Comparison of ENCODE assay signal across 8 cellular contexts in the genomic region with DNA sequence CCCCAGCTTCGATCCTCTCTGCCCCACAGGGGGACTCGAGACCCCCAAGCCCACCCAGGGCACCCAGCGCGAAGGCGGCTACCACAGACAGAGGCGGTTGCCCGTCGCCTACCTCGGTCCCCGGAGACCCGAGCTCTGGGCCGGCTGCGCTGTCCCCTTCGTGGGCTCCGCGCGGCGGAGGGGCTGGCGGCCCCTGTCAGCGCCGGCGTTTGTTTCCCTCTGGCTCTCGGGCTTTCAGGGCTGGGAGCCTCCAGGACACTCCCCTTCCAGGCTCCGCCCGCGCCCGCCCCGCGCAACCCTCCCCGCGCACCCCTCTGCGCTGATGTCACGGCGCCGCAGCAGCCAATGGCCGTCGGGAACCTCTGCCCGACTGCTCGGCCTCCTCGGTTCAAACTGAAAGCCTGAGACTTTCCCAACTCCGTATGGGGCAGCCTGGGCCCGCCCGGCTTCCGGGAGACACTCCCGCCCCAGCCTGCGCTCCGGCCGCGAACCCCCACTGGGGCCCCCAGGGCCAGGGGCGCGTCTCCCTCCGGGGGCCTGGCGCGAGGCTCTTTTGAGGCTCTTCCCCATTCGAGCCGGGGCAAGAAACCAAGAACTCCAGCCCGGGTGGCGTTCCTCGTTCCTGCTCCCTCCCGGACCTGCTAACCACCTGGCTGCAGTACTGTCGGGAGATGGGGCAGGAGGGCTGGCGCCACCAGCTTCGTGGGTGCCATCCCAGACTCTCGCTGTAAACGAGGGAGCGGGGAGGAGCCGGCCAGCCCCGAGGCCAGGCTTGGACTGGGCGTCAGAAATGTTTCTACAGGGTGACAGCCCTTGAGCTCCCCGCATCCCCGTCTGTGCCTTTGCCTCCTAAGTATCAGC. TPM values are rescaled to one million over a fixed set of nuclear protein-coding genes. Genes with fewer than 3 reads are reported as not detected.
DNase-seq lines count a peak whose midpoint lies in the region; ATAC-seq and TF ChIP-seq lines count a peak whose summit lies in the region.

A gene with protein sequence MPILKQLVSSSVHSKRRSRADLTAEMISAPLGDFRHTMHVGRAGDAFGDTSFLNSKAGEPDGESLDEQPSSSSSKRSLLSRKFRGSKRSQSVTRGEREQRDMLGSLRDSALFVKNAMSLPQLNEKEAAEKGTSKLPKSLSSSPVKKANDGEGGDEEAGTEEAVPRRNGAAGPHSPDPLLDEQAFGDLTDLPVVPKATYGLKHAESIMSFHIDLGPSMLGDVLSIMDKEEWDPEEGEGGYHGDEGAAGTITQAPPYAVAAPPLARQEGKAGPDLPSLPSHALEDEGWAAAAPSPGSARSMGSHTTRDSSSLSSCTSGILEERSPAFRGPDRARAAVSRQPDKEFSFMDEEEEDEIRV (minus strand): TSS at position 221 of the 861 bp plus-strand sequence. CDS start 25,501 bp downstream, outside the sequence.

- CTCF ChIA-PET in CD8-positive, alpha-beta memory T cell (lab: Charles Lee), result interaction anchor here (1.5 to 2.6 kb wide), 4 partner anchors 10 to 80 kb away, joined by 3 to 9 read pairs (median 6); a partner anchor contains a TSS

- peak within 1 kb of the TSS; percentile 74 for H3K4me3 ChIP-seq in CD8-positive, alpha-beta memory T cell (ENCODE audit: low read length)
- peak within 1 kb of the TSS; percentile 97 for H3K4me3 ChIP-seq in mesodermal cell (ENCODE audit: extremely low read depth, insufficient read depth, low read length, poor library complexity, severe bottlenecking)

- peak within 1 kb of the TSS; percentile 86 to 95 (median 88) for H3K4me3 Mint-ChIP-seq in CD8-positive, alpha-beta memory T cell
- H3K4me3 Mint-ChIP-seq in endothelial cell (ENCODE audit: unreplicated experiment), result peak within 1 kb of the TSS; percentile 93

- ATAC-seq in GM19463 (IDR thresholded peaks at IDR 0.05; ENCODE audit: unreplicated experiment), result peak; percentile 87

- DNase-seq in CD8-positive, alpha-beta memory T cell, result peak; percentile 75 to 86 (median 78)
- DNase-seq in HK-2 (ENCODE audit: unreplicated experiment) (peak; percentile 96), NOMO-1 treated with dmso at 0.1 percent for 144 hours (lab: John Stamatoyannopoulos, UW; ENCODE audit: unreplicated experiment) (peak; percentile 90), activated T-cell treated with anti-CD3 and anti-CD28 coated beads for 1 hour (ENCODE audit: low read depth) (peak; percentile 73), endothelial cell (ENCODE audit: low spot score) (peak; percentile 93)
- DNase-seq in stimulated activated CD8-positive, alpha-beta memory T cell treated with anti-CD3 and anti-CD28 coated beads, Interleukin-15, amount 100 ng/mL, for 24 hours (ENCODE audit: low read depth), result peak; percentile 63

- no peaks in the 10 kb centered on the region for H3K36me3 Mint-ChIP-seq in CD8-positive, alpha-beta memory T cell
- H3K36me3 Mint-ChIP-seq in endothelial cell (ENCODE audit: low read depth, unreplicated experiment), result no peaks in the 10 kb centered on the region

- H3K9me3 Mint-ChIP-seq in CD8-positive, alpha-beta memory T cell, result no peaks in the 10 kb centered on the region
- H3K9me3 Mint-ChIP-seq in endothelial cell (ENCODE audit: unreplicated experiment), result no peaks in the 10 kb centered on the region

- POLR2A ChIA-PET in CD8-positive, alpha-beta memory T cell (lab: Charles Lee), result interaction anchor here (0.5 to 0.6 kb wide), 2 partner anchors 10 to 80 kb away, joined by 3 read pairs; a partner anchor contains a TSS

- peak within 1 kb of the TSS; percentile 78 for H3K27ac ChIP-seq in CD8-positive, alpha-beta memory T cell (ENCODE audit: low read depth, low read length)
- peak within 1 kb of the TSS; percentile 84 for H3K27ac ChIP-seq in mesodermal cell (ENCODE audit: low read depth, low read length, severe bottlenecking)

- WGBS in mesodermal cell (ENCODE audit: insufficient coverage in 2 of 2), 2 experiments, result 2% methylated on average over 58 to 61 of the region's 71 CpGs

- no peaks in the 10 kb centered on the region for H3K36me3 ChIP-seq in CD8-positive, alpha-beta memory T cell (ENCODE audit: insufficient read depth, low read length)
- H3K36me3 ChIP-seq in mesodermal cell (ENCODE audit: control insufficient read depth, insufficient read depth, low read length), result peaks cover 4% of the 10 kb centered on the region

- TF ChIP-seq CTCF in endothelial cell (IDR thresholded peaks at IDR 0.05; ENCODE audit: unreplicated experiment), result no peak

- H3K27ac Mint-ChIP-seq in CD8-positive, alpha-beta memory T cell, result peak within 1 kb of the TSS; percentile 50 to 84 (median 68)
- H3K27ac Mint-ChIP-seq in endothelial cell (ENCODE audit: unreplicated experiment), result peak within 1 kb of the TSS; percentile 78

- peaks cover 9% of the 10 kb centered on the region for H3K4me1 ChIP-seq in CD8-positive, alpha-beta memory T cell (ENCODE audit: insufficient read depth, low read length)
- peaks cover 30% of the 10 kb centered on the region for H3K4me1 ChIP-seq in mesodermal cell (ENCODE audit: control insufficient read depth, insufficient read depth, low read length, poor library complexity, severe bottlenecking)

- H3K9me3 ChIP-seq in CD8-positive, alpha-beta memory T cell (ENCODE audit: low read length), result no peaks in the 10 kb centered on the region
- H3K9me3 ChIP-seq in mesodermal cell (ENCODE audit: control insufficient read depth, low read length), result no peaks in the 10 kb centered on the region

- peaks cover 8 to 18% (median 15%) of the 10 kb centered on the region in 3 donors for H3K4me1 Mint-ChIP-seq in CD8-positive, alpha-beta memory T cell
- peaks cover 20% of the 10 kb centered on the region for H3K4me1 Mint-ChIP-seq in endothelial cell (ENCODE audit: unreplicated experiment)

- H3K27me3 ChIP-seq in CD8-positive, alpha-beta memory T cell (ENCODE audit: insufficient read depth, low read length, poor library complexity, severe bottlenecking), result no peaks in the 10 kb centered on the region

- no peaks in the 10 kb centered on the region for H3K27me3 Mint-ChIP-seq in CD8-positive, alpha-beta memory T cell
- peaks cover 12% of the 10 kb centered on the region for H3K27me3 Mint-ChIP-seq in endothelial cell (ENCODE audit: unreplicated experiment)

RNA-seq across cellular contexts. Expression of the gene that starts here (rescaled TPM):
- total RNA-seq in CD8-positive, alpha-beta memory T cell, result under 1 TPM; 0.47 to 0.55 TPM
- polyA plus RNA-seq in CD8-positive, alpha-beta memory T cell, result 0.29 TPM
- 22.9 TPM for total RNA-seq in endothelial cell (ENCODE audit: unreplicated experiment)
- polyA plus RNA-seq in mesodermal cell (2013, experiment 1 of 2), result 41.4 TPM
- polyA plus RNA-seq in mesodermal cell (2013, experiment 2 of 2), result 35.7 TPM

Comparison
In these comparisons a context has a peak if more than half of its experiments do, and no peak if none do; other contexts are left out.
1. Peak in every context shown above with its lines: DNase-seq, ATAC-seq, H3K4me3 ChIP-seq and H3K27ac ChIP-seq.
2. RNA of the gene that starts here (total RNA-seq): 22.9 TPM in endothelial cell (single experiment); 0.47 to 0.55 TPM in CD8-positive, alpha-beta memory T cell; every median in the first group is over 10 times any median in the second.
3. Peak in DNase-seq, H3K4me3 ChIP-seq and H3K27ac ChIP-seq in CD8-positive, alpha-beta memory T cell; RNA of the gene not detected or under 1 TPM.